ENCODE assay signal across 20 cellular contexts in the genomic region with DNA sequence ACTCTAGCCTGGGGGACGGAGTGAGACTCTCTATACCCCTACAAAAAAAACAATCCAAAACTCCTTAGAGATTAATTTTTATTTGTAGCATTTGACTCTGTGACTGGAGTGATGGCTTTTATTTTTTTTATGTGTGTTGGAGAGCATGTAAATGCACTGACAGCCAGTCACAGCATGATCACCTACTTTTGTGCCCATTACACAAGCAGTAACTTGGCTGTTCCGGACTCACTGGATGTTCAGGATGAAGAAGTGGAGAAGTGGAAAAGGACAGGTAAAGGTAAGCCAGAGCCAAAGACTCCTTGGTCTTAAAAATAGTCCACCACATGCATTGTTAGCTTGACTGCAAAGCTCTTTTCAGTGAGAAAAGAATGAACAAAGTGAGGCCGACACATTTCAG.
DNase-seq lines count a peak whose midpoint lies in the region; ATAC-seq and TF ChIP-seq lines count a peak whose summit lies in the region.
"Had no signal": no experiment of that assay in that cellular context is flagged by ENCODE, and none has a peak within 500 bp of the region (broad histone marks: within the 10 kb centered on the region; RNA-seq: fewer than 3 reads in every experiment).

No MANE protein-coding gene starts in this region.

- peak overlapping the region; percentile 16 for H2AFZ ChIP-seq in osteoblast (ENCODE audit: low read length)

- peak overlapping the region; percentile 37 for H3K4me3 ChIP-seq in left ventricle myocardium inferior
- peak overlapping the region; percentile 28 for H3K4me3 ChIP-seq in epithelial cell of proximal tubule (ENCODE audit: low read depth, low read length)
- H3K4me3 ChIP-seq in osteoblast (ENCODE audit: insufficient read depth, low read length) = peak overlapping the region; percentile 48
- no peak overlapping the region for H3K4me3 ChIP-seq in mesendoderm (ENCODE audit: low read length)
- H3K4me3 ChIP-seq: cardiac muscle cell, thyroid gland had no signal

- no peak overlapping the region for H3K18ac ChIP-seq in mesendoderm (ENCODE audit: low read length)

- no peak overlapping the region for H3K56ac ChIP-seq in mesendoderm (ENCODE audit: low read length)

- no peak overlapping the region for H4K5ac ChIP-seq in mesendoderm (ENCODE audit: low read length)

- no peak overlapping the region for H2BK120ac ChIP-seq in mesendoderm (ENCODE audit: low read depth, low read length)

- H3K27me3 ChIP-seq in left ventricle myocardium inferior (ENCODE audit: low read depth) (no peaks in the 10 kb centered on the region), osteoblast (ENCODE audit: insufficient read depth, low read length) (no peaks in the 10 kb centered on the region), mesendoderm (ENCODE audit: insufficient read depth, low read length, poor library complexity) (no peaks in the 10 kb centered on the region)
- H3K27me3 ChIP-seq: cardiac muscle cell, thyroid gland had no signal

- H2AK5ac ChIP-seq in mesendoderm (ENCODE audit: low read length) = no peak overlapping the region

- peak overlapping the region; percentile 51 for H3K4me2 ChIP-seq in osteoblast (ENCODE audit: insufficient read depth, low read length)
- H3K4me2 ChIP-seq in mesendoderm (ENCODE audit: low read length) = no peak overlapping the region

- no peak overlapping the region for H4K8ac ChIP-seq in mesendoderm (ENCODE audit: low read depth, low read length)

- TF ChIP-seq CTCF in left ventricle myocardium inferior (IDR thresholded peaks at IDR 0.05; ENCODE audit: borderline replicate concordance) (no peak), epithelial cell of proximal tubule (conservative IDR thresholded peaks at IDR 0.05; ENCODE audit: low read depth, low read length) (no peak), osteoblast (IDR thresholded peaks at IDR 0.05; ENCODE audit: extremely low read depth, low read depth, low read length) (no peak)

- no peak overlapping the region for H3K9ac ChIP-seq in mesendoderm (ENCODE audit: low read length)

- intact Hi-C loops in left ventricle myocardium inferior (cut with micrococcal nuclease) = no loop called here
- intact Hi-C loops in cardiac septum (cut with DNase I) = loop anchor here (10.0 kb wide), 1 partner anchor 192 kb away; no protein-coding TSS in a partner anchor

- H3K23ac ChIP-seq in mesendoderm (ENCODE audit: low read length) = no peak overlapping the region

- peak overlapping the region; percentile 47 for H3K27ac ChIP-seq in left ventricle myocardium inferior (replicated peaks)
- H3K27ac ChIP-seq in osteoblast (ENCODE audit: low read depth, low read length) = no peak overlapping the region
- no peak overlapping the region for H3K27ac ChIP-seq in mesendoderm (ENCODE audit: low read depth, low read length)
- H3K27ac ChIP-seq: cardiac muscle cell, VCaP had no signal

- H3K79me1 ChIP-seq in mesendoderm (ENCODE audit: low read length) = no peaks in the 10 kb centered on the region

- no peak for ATAC-seq in HG02885 (IDR thresholded peaks at IDR 0.05; ENCODE audit: poor library complexity, unreplicated experiment)
- ATAC-seq in GM18861 (IDR thresholded peaks at IDR 0.05; ENCODE audit: unreplicated experiment) = no peak
- ATAC-seq: activated T-cell treated with anti-CD3 and anti-CD28 coated beads, Interleukin-2, amount 50 U/mL, for 72 hours had no signal

- DNase-seq in left ventricle myocardium inferior = no peak
- no peak for DNase-seq in cardiac septum (ENCODE audit: low spot score)
- DNase-seq in epithelial cell of proximal tubule (ENCODE audit: low read depth) = no peak
- no peak for DNase-seq in osteoblast (ENCODE audit: insufficient read length, low spot score, missing footprints)
- DNase-seq in mesendoderm = no peak
- DNase-seq in stimulated activated CD4-positive, alpha-beta T cell treated with anti-CD3 and anti-CD28 coated beads, Interleukin-2, amount 100 ng/mL, for 24 hours = no peak
- DNase-seq: 8988T; activated CD4-positive, alpha-beta T cell treated with anti-CD3 and anti-CD28 coated beads, Interleukin-2, amount 10 ng/mL, durations not matched to agents 24 days and 14 days; activated naive CD4-positive, alpha-beta T cell treated with Interleukin-2 at 50 U/mL for 16 hours; activated T-cell treated with anti-CD3 and anti-CD28 coated beads, Interleukin-2, amount 50 U/mL, for 72 hours; CD8-positive, alpha-beta memory T cell; GOT3; NCI-H187 treated with DMSO at 0.1 percent for 48 hours; NCI-H82; stimulated activated naive CD4-positive, alpha-beta T cell treated with Interleukin-2 at 50 U/mL for 16 hours had no signal

- H2BK15ac ChIP-seq in mesendoderm (replicated peaks; ENCODE audit: low read depth) = no peak overlapping the region

- H3K4ac ChIP-seq in mesendoderm (ENCODE audit: low read depth, low read length) = no peak overlapping the region

- H4K20me1 ChIP-seq in osteoblast (ENCODE audit: insufficient read depth, low read length) = no peaks in the 10 kb centered on the region

- H3K36me3 ChIP-seq in left ventricle myocardium inferior (no peaks in the 10 kb centered on the region), osteoblast (ENCODE audit: insufficient read depth, low read length) (no peaks in the 10 kb centered on the region), mesendoderm (ENCODE audit: control insufficient read depth, insufficient read depth, low read length) (peaks cover 1% of the 10 kb centered on the region)
- H3K36me3 ChIP-seq: cardiac muscle cell, thyroid gland had no signal

- H3K9me3 ChIP-seq in left ventricle myocardium inferior (replicated peaks) (peaks cover 22% of the 10 kb centered on the region), osteoblast (ENCODE audit: low read depth, low read length) (peaks cover 7% of the 10 kb centered on the region)
- H3K9me3 ChIP-seq: thyroid gland had no signal

- no CpG with 5 or more reads among the region's 3 CpGs for WGBS in mesendoderm (ENCODE audit: extremely low coverage, insufficient coverage, low lambda C conversion rate)

- no peak overlapping the region for H2BK5ac ChIP-seq in mesendoderm (ENCODE audit: low read length)

- H3K4me1 ChIP-seq in left ventricle myocardium inferior (peaks cover 17% of the 10 kb centered on the region), osteoblast (ENCODE audit: insufficient read depth, low read length) (peaks cover 5% of the 10 kb centered on the region), mesendoderm (ENCODE audit: control insufficient read depth, low read depth, low read length) (no peaks in the 10 kb centered on the region)

- H3K79me2 ChIP-seq in osteoblast (ENCODE audit: insufficient read depth, low read length) = no peaks in the 10 kb centered on the region
- H3K79me2 ChIP-seq in mesendoderm (ENCODE audit: control insufficient read depth, insufficient read depth, low read length) = no peaks in the 10 kb centered on the region
